Comparison of ENCODE assay signal across 1 cellular context in the genomic region with DNA sequence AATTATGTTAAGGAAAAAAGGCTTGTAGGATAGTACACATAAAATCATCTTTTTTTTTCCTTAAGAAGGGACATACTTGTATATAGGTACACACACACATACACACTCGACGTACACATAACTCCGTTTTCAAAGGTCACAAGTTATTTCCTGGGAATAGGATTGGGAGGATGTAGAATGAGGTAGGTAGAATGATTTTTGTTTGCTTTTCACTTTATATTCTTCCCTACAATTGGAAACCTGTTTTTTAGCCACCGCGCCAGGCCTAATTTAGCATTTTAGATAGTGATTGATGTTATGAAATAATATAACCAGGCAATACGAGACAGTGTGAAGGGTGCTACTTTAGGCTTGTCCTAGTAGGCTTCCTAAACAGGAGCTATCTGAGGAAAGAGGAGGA.
TF ChIP-seq lines count a peak whose summit lies in the region.

No MANE protein-coding gene starts in this region.

TF ChIP-seq in H1, 55 proteins besides CTCF, POLR2A, EP300 and RAD21:
- TF ChIP-seq SIN3A (conservative IDR thresholded peaks at IDR 0.05 in 1 of 2, IDR thresholded peaks at IDR 0.05 in 1 of 2; ENCODE audit: low read depth in 1 of 2, low read length in 2 of 2), result no peak
- TF ChIP-seq MAX (IDR thresholded peaks at IDR 0.05), result no peak
- no peak for TF ChIP-seq POU5F1 (IDR thresholded peaks at IDR 0.05; ENCODE audit: low read depth, low read length)
- no peak for TF ChIP-seq MAFK (IDR thresholded peaks at IDR 0.05; ENCODE audit: low read depth, low read length)
